Comparison of ENCODE assay signal across 8 cellular contexts in the genomic region with DNA sequence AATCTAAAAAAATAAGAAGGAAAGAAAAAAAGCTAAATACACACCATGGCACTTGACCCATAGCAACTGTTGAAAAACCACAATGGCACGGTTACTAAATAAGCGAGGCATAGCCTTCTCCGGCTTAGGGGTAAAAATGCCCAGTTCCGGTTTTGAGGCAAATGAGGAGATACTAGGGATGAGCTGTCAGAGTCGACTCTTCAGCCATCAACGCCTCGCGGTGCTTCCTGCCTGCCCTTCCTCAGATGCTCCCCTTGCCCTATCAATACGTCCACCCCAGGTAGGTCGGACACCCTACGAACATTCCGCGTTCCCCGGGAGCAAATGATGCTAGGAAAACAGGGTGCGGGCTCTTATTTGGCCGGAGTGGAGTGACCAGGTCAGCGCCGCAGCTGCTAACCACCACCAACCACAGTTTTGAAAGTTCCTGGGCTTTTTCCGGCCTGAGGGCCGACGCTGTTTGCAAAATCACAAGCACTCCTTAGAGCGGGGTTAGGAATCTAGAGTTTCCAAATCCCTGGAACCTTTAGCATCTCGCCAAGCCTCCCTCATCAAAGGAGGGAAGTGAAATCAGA. TPM values are rescaled to one million over a fixed set of nuclear protein-coding genes. Genes with fewer than 3 reads are reported as not detected.
DNase-seq lines count a peak whose midpoint lies in the region; ATAC-seq and TF ChIP-seq lines count a peak whose summit lies in the region.

No MANE protein-coding gene starts in this region.

- POLR2A ChIA-PET in CD4-positive, alpha-beta memory T cell (lab: Charles Lee; ENCODE audit: partially characterized antibody): interaction anchor here (0.6 to 4.1 kb wide), 16 partner anchors 9 to 1203 kb away, joined by 3 to 42 read pairs (median 10); a partner anchor contains a TSS
- POLR2A ChIA-PET in Panc1 (lab: Charles Lee): no interaction called here

- no peak for TF ChIP-seq CTCF in Panc1 (IDR thresholded peaks at IDR 0.05)
- no peak for TF ChIP-seq CTCF in brain (conservative IDR thresholded peaks at IDR 0.05)

- H3K4me3 ChIP-seq in CD4-positive, alpha-beta memory T cell (ENCODE audit: low read length in 2 of 2): peak overlapping the region; percentile 75 to 84
- H3K4me3 ChIP-seq in Panc1 (ENCODE audit: low read depth in 2 of 2, low read length in 2 of 2): peak overlapping the region; percentile 94 to 96

- H3K4me1 ChIP-seq in CD4-positive, alpha-beta memory T cell (ENCODE audit: insufficient read depth, low read length): peaks cover 40% of the 10 kb centered on the region
- peaks cover 29% of the 10 kb centered on the region; the same call in 1 of the 2 replicates for H3K4me1 ChIP-seq in Panc1 (ENCODE audit: control insufficient read depth, insufficient read depth, low read length)

- H3K36me3 ChIP-seq in CD4-positive, alpha-beta memory T cell (ENCODE audit: insufficient read depth, low read length): peaks cover 24% of the 10 kb centered on the region
- peaks cover 33% of the 10 kb centered on the region for H3K36me3 ChIP-seq in Panc1 (ENCODE audit: control insufficient read depth, insufficient read depth, low read length)

- H3K36me3 Mint-ChIP-seq in CD4-positive, alpha-beta memory T cell: peaks cover 25 to 45% of the 10 kb centered on the region in 2 donors
- peaks cover 36% of the 10 kb centered on the region for H3K36me3 Mint-ChIP-seq in brain
- peaks cover 65% of the 10 kb centered on the region for H3K36me3 Mint-ChIP-seq in stimulated activated effector memory CD8-positive, alpha-beta T cell treated with anti-CD3 and anti-CD28 coated beads, Interleukin-12 subunit alpha, Interleukin-12 subunit beta, amount 100 ng/mL, for 72 hours

- ATAC-seq in GM21717 (IDR thresholded peaks at IDR 0.05; ENCODE audit: unreplicated experiment): peak; percentile 9
- 0 out of 2 replicates have a peak, but pooled peaks have one; percentile 1 for ATAC-seq in Panc1
- no peak for ATAC-seq in stimulated activated effector memory CD8-positive, alpha-beta T cell treated with anti-CD3 and anti-CD28 coated beads, Interleukin-12 subunit alpha, Interleukin-12 subunit beta, amount 100 ng/mL, for 72 hours
- no peak for ATAC-seq in GM19455 (IDR thresholded peaks at IDR 0.05; ENCODE audit: unreplicated experiment)
- no peak for ATAC-seq in HG03460 (IDR thresholded peaks at IDR 0.05; ENCODE audit: unreplicated experiment)

- CTCF ChIA-PET in CD4-positive, alpha-beta memory T cell (lab: Charles Lee; ENCODE audit: partially characterized antibody): interaction anchor here (0.6 to 15.8 kb wide), 13 partner anchors 11 to 460 kb away, joined by 3 to 187 read pairs (median 5); a partner anchor contains a TSS
- CTCF ChIA-PET in Panc1 (lab: Charles Lee): no interaction called here

- no peaks in the 10 kb centered on the region for H3K9me3 Mint-ChIP-seq in CD4-positive, alpha-beta memory T cell
- no peaks in the 10 kb centered on the region for H3K9me3 Mint-ChIP-seq in brain
- H3K9me3 Mint-ChIP-seq in stimulated activated effector memory CD8-positive, alpha-beta T cell treated with anti-CD3 and anti-CD28 coated beads, Interleukin-12 subunit alpha, Interleukin-12 subunit beta, amount 100 ng/mL, for 72 hours: no peaks in the 10 kb centered on the region

- TSS peak; percentile 67 for BruUV-seq in Panc1 (replicated peaks; lab: Mats Ljungman, UMichigan)

- peak in 2 of 5 donors; percentile 19 to 46 for DNase-seq in CD4-positive, alpha-beta memory T cell
- no peak for DNase-seq in Panc1 (ENCODE audit: low read depth, low spot score)
- DNase-seq in islet precursor cell: peak; percentile 76
- peak in 1 of 2 donors; percentile 75 for DNase-seq in stimulated activated effector memory CD8-positive, alpha-beta T cell treated with anti-CD3 and anti-CD28 coated beads, Interleukin-12 subunit alpha, Interleukin-12 subunit beta, amount 100 ng/mL, for 72 hours (ENCODE audit: low spot score in 2 of 2)

- H3K27ac Mint-ChIP-seq in CD4-positive, alpha-beta memory T cell: peak overlapping the region; percentile 89 to 95 (median 92)
- peak overlapping the region; percentile 86 to 94 (median 89) for H3K27ac Mint-ChIP-seq in brain
- H3K27ac Mint-ChIP-seq in stimulated activated effector memory CD8-positive, alpha-beta T cell treated with anti-CD3 and anti-CD28 coated beads, Interleukin-12 subunit alpha, Interleukin-12 subunit beta, amount 100 ng/mL, for 72 hours: peak overlapping the region; percentile 93

- no peaks in the 10 kb centered on the region for H3K27me3 Mint-ChIP-seq in CD4-positive, alpha-beta memory T cell
- H3K27me3 Mint-ChIP-seq in brain: peaks cover 7% of the 10 kb centered on the region

- H3K4me1 Mint-ChIP-seq in CD4-positive, alpha-beta memory T cell: peaks cover 10 to 62% (median 36%) of the 10 kb centered on the region in 4 donors
- peaks cover 69% of the 10 kb centered on the region for H3K4me1 Mint-ChIP-seq in brain
- H3K4me1 Mint-ChIP-seq in stimulated activated effector memory CD8-positive, alpha-beta T cell treated with anti-CD3 and anti-CD28 coated beads, Interleukin-12 subunit alpha, Interleukin-12 subunit beta, amount 100 ng/mL, for 72 hours: peaks cover 53% of the 10 kb centered on the region

- H3K27ac ChIP-seq in CD4-positive, alpha-beta memory T cell (ENCODE audit: low read depth, low read length): peak overlapping the region; percentile 79
- peak overlapping the region; percentile 88 for H3K27ac ChIP-seq in Panc1 (ENCODE audit: low read length)

- H3K4me3 Mint-ChIP-seq in CD4-positive, alpha-beta memory T cell: peak overlapping the region; percentile 87 to 94 (median 89)
- H3K4me3 Mint-ChIP-seq in brain: peak overlapping the region; percentile 89 to 99 (median 95)
- peak overlapping the region; percentile 86 for H3K4me3 Mint-ChIP-seq in stimulated activated effector memory CD8-positive, alpha-beta T cell treated with anti-CD3 and anti-CD28 coated beads, Interleukin-12 subunit alpha, Interleukin-12 subunit beta, amount 100 ng/mL, for 72 hours

- no peaks in the 10 kb centered on the region for H3K27me3 ChIP-seq in CD4-positive, alpha-beta memory T cell (ENCODE audit: insufficient read depth, low read length)
- H3K27me3 ChIP-seq in Panc1 (ENCODE audit: control insufficient read depth, insufficient read depth, low read length): no peaks in the 10 kb centered on the region

- in situ Hi-C loops in Panc1 (cut with HindIII; ENCODE audit: low pct_unique_long_range_greater_than_20kb, low sequenced_read_pairs): no loop called here

- no peaks in the 10 kb centered on the region for H3K9me3 ChIP-seq in CD4-positive, alpha-beta memory T cell (ENCODE audit: control insufficient read depth in 1 of 2, low read length in 2 of 2)
- H3K9me3 ChIP-seq in Panc1 (ENCODE audit: control insufficient read depth, insufficient read depth, low read depth, low read length): no peaks in the 10 kb centered on the region

- intact Hi-C loops in CD4-positive, alpha-beta memory T cell (cut with micrococcal nuclease): loop anchor here (2.0 kb wide), 3 partner anchors 22 to 218 kb away; a partner anchor contains a TSS
- intact Hi-C loops in Panc1 (cut with micrococcal nuclease; ENCODE audit: unreplicated experiment): no loop called here

RNA-seq across cellular contexts. Expression of a gene that starts 1.2 kb away (rescaled TPM):
- 100 to 1,000 TPM; 139 to 143 TPM for total RNA-seq in CD4-positive, alpha-beta memory T cell
- 100 to 1,000 TPM; 169 to 235 TPM for polyA plus RNA-seq in CD4-positive, alpha-beta memory T cell
- total RNA-seq in Panc1 (2021; ENCODE audit: unreplicated experiment): 269 TPM
- 491 TPM for polyA plus RNA-seq in Panc1 (2012; ENCODE audit: insufficient read length)
- 182 TPM for polyA plus RNA-seq in brain (ENCODE audit: insufficient read depth, low read depth, low replicate concordance)

RNA-seq across cellular contexts. Expression of a gene that starts 22.1 kb away (rescaled TPM):
- 10 to 100 TPM; 30.2 to 31.9 TPM for total RNA-seq in CD4-positive, alpha-beta memory T cell
- 10 to 100 TPM in 1 of 2 donors, 1 to 10 TPM in 1; 9.3 to 21.2 TPM for polyA plus RNA-seq in CD4-positive, alpha-beta memory T cell
- 34.7 TPM for total RNA-seq in Panc1 (2021; ENCODE audit: unreplicated experiment)
- polyA plus RNA-seq in Panc1 (2012; ENCODE audit: insufficient read length): 10.4 TPM
- 25.4 TPM for polyA plus RNA-seq in brain (ENCODE audit: insufficient read depth, low read depth, low replicate concordance)

RNA-seq across cellular contexts. Expression of a gene that starts 22.2 kb away (rescaled TPM):
- 10 to 100 TPM; 17.3 to 22.8 TPM for total RNA-seq in CD4-positive, alpha-beta memory T cell
- polyA plus RNA-seq in CD4-positive, alpha-beta memory T cell: 10 to 100 TPM; 46.2 to 65.0 TPM
- total RNA-seq in Panc1 (2021; ENCODE audit: unreplicated experiment): 23.9 TPM
- polyA plus RNA-seq in Panc1 (2012; ENCODE audit: insufficient read length): 20.6 TPM
- polyA plus RNA-seq in brain (ENCODE audit: insufficient read depth, low read depth, low replicate concordance): 10.9 TPM

RNA-seq across cellular contexts. Expression of a gene that starts 27.6 kb away (rescaled TPM):
- total RNA-seq in CD4-positive, alpha-beta memory T cell: 100 to 1,000 TPM in 1 of 2 experiments, 10 to 100 TPM in 1; 97.5 to 108 TPM
- 100 to 1,000 TPM; 348 to 351 TPM for polyA plus RNA-seq in CD4-positive, alpha-beta memory T cell
- 482 TPM for total RNA-seq in Panc1 (2021; ENCODE audit: unreplicated experiment)
- 526 TPM for polyA plus RNA-seq in Panc1 (2012; ENCODE audit: insufficient read length)
- 725 TPM for polyA plus RNA-seq in brain (ENCODE audit: insufficient read depth, low read depth, low replicate concordance)

RNA-seq across cellular contexts. Expression of a gene that starts 30.4 kb away (rescaled TPM):
- total RNA-seq in CD4-positive, alpha-beta memory T cell: 100 to 1,000 TPM; 144 to 158 TPM
- 1,000 to 10,000 TPM in 1 of 2 donors, 100 to 1,000 TPM in 1; 828 to 1,220 TPM for polyA plus RNA-seq in CD4-positive, alpha-beta memory T cell
- total RNA-seq in Panc1 (2021; ENCODE audit: unreplicated experiment): 557 TPM
- 681 TPM for polyA plus RNA-seq in Panc1 (2012; ENCODE audit: insufficient read length)
- polyA plus RNA-seq in brain (ENCODE audit: insufficient read depth, low read depth, low replicate concordance): 1,091 TPM

Comparison
In these comparisons a context has a peak if more than half of its experiments do, and no peak if none do; other contexts are left out.
1. ATAC-seq: peak in GM21717 (single experiment) and Panc1 (single experiment); none in stimulated activated effector memory CD8-positive, alpha-beta T cell treated with anti-CD3 and anti-CD28 coated beads, Interleukin-12 subunit alpha, Interleukin-12 subunit beta, amount 100 ng/mL, for 72 hours (single experiment), GM19455 (single experiment) and HG03460 (single experiment).
2. Peak in every context shown above with its lines, with median percentiles within 50 percentile points of each other: H3K27ac Mint-ChIP-seq and H3K4me3 Mint-ChIP-seq.